In the genomic region with DNA sequence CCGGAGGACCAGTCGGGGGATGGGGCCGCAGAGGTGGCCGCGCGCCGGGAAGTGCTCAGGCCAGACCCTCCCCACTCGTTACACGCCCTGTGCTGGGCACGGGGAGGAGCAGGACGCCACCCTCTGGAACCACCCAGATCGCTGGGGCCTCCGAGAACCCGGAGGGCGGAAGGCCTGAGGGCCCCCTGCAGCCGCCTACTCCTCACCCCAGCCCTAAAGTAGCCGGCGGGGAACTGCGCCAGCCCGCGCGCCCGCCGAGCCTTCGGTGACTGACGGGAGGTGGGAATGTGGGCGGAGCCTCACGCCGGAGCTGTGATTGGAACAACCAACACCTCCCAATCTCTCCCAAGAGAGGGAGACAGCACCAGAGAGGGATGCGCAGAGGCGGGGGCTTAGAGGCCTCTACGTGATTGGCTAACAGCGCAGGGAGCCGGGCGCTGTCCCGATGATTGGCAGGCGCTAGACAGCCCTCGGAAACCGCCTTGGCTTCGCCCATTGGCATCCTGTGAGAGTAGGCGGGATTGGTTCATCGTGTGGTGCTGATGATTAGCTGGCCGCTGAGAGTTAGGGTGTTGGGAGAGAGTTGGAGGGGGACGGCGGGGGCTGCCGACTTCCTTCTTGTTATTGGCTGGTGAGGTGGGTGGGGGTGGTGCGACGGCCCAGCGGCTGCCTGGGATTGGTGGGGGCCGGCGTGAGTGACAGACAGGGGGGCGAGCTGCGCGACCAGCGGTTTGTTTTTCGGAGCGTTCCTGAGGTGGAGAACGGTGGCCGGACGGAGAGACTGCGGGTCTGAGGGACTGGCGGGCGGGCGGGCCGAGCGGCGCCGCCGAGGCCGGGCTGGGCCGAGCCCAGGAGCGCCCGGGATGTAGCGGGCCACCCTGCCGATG, we compare ENCODE assay signal across 8 cellular contexts. TPM values are rescaled to one million over a fixed set of nuclear protein-coding genes. Genes with fewer than 3 reads are reported as not detected.
DNase-seq lines count a peak whose midpoint lies in the region; ATAC-seq and TF ChIP-seq lines count a peak whose summit lies in the region.

A gene (plus strand): TSS at position 734 of the 887 bp plus-strand sequence. CDS start 343 bp downstream, outside the sequence.

- H3K9me3 ChIP-seq in heart right ventricle (no peaks in the 10 kb centered on the region), upper lobe of left lung (no peaks in the 10 kb centered on the region)

- H3K4me3 ChIP-seq in heart right ventricle (peak within 1 kb of the TSS; percentile 61 to 90 (median 77)), upper lobe of left lung (peak within 1 kb of the TSS; percentile 53 to 86 (median 80))

- DNase-seq in GM13977 (ENCODE audit: low spot score) (peak; percentile 99), NCI-H1694 (lab: John Stamatoyannopoulos, UW) (peak; percentile 100), amniotic stem cell (lab: John Stamatoyannopoulos, UW) (peak; percentile 100), heart right ventricle (peak; percentile 98 to 99), posterior cingulate gyrus (peak; percentile 99 to 100 (median 100)), upper lobe of left lung (peak; percentile 96 to 100)

- intact Hi-C loops in heart right ventricle (cut with DNase I): loop anchor here in 4 of 10 donors (5.0 to 10.0 kb wide), 4 partner anchors 53 to 123 kb away; a partner anchor contains a TSS
- intact Hi-C loops in posterior cingulate gyrus (cut with DNase I): loop anchor here (5.0 to 10.0 kb wide), 4 partner anchors 70 to 220 kb away; a partner anchor contains a TSS

- WGBS in heart right ventricle, 2 donors: 0% methylated on average over 60 to 75 of the region's 75 CpGs
- 1% methylated on average over 40 to 49 of the region's 75 CpGs for WGBS in upper lobe of left lung, 2 donors

- H3K4me3 Mint-ChIP-seq in T-helper 1 cell treated with Interleukin-12 subunit alpha and Interleukin-12 subunit beta and Interleukin-4 antibody, amounts not matched to agents 30 μg/mL and 1 μg/mL, for 36 hours: peak within 1 kb of the TSS; percentile 99

- H3K27ac ChIP-seq in heart right ventricle (peak within 1 kb of the TSS; percentile 84 to 95 (median 91)), upper lobe of left lung (peak within 1 kb of the TSS; percentile 85 to 95 (median 91))

- no peak for TF ChIP-seq EP300 in upper lobe of left lung (IDR thresholded peaks at IDR 0.05)

- TF ChIP-seq CTCF in GM13977 (IDR thresholded peaks at IDR 0.05; ENCODE audit: extremely low read depth, insufficient read depth, missing control alignments) (peak; percentile 28), heart right ventricle (IDR thresholded peaks at IDR 0.05) (peak in 6 of 9 donors; percentile 25 to 52 (median 34)), upper lobe of left lung (IDR thresholded peaks at IDR 0.05) (peak in 3 of 6 experiments; percentile 27 to 42 (median 35))

- peak in 3 of 4 donors; percentile 67 to 78 (median 77) for TF ChIP-seq POLR2A in upper lobe of left lung (IDR thresholded peaks at IDR 0.05)

- H3K4me1 ChIP-seq in heart right ventricle (peaks cover 4 to 45% (median 40%) of the 10 kb centered on the region in 9 donors), upper lobe of left lung (peaks cover 27 to 43% (median 37%) of the 10 kb centered on the region in 4 donors)

- H3K36me3 Mint-ChIP-seq in T-helper 1 cell treated with Interleukin-12 subunit alpha and Interleukin-12 subunit beta and Interleukin-4 antibody, amounts not matched to agents 30 μg/mL and 1 μg/mL, for 36 hours (ENCODE audit: low read depth): no peaks in the 10 kb centered on the region

- H3K27me3 Mint-ChIP-seq in T-helper 1 cell treated with Interleukin-12 subunit alpha and Interleukin-12 subunit beta and Interleukin-4 antibody, amounts not matched to agents 30 μg/mL and 1 μg/mL, for 36 hours (ENCODE audit: low read depth): peaks cover 12% of the 10 kb centered on the region

- ATAC-seq in HG02884 (IDR thresholded peaks at IDR 0.05; ENCODE audit: unreplicated experiment) (peak; percentile 85), heart right ventricle (peak; percentile 95 to 98 (median 96)), upper lobe of left lung (ENCODE audit: low FRiP score in 2 of 2) (peak; percentile 97 to 99)

- H3K4me1 Mint-ChIP-seq in T-helper 1 cell treated with Interleukin-12 subunit alpha and Interleukin-12 subunit beta and Interleukin-4 antibody, amounts not matched to agents 30 μg/mL and 1 μg/mL, for 36 hours (ENCODE audit: low read depth): peaks cover 29% of the 10 kb centered on the region

- no peaks in the 10 kb centered on the region for H3K27me3 ChIP-seq in heart right ventricle
- no peaks in the 10 kb centered on the region for H3K27me3 ChIP-seq in upper lobe of left lung

- in situ Hi-C loops in GM13977 (cut with MboI; ENCODE audit: low pct_unique_long_range_greater_than_20kb, low sequenced_read_pairs, unreplicated experiment): no loop called here

- H3K36me3 ChIP-seq in heart right ventricle: no peaks in the 10 kb centered on the region
- no peaks in the 10 kb centered on the region for H3K36me3 ChIP-seq in upper lobe of left lung

- H3K9me3 Mint-ChIP-seq in T-helper 1 cell treated with Interleukin-12 subunit alpha and Interleukin-12 subunit beta and Interleukin-4 antibody, amounts not matched to agents 30 μg/mL and 1 μg/mL, for 36 hours: no peaks in the 10 kb centered on the region

- peak within 1 kb of the TSS; percentile 94 for H3K27ac Mint-ChIP-seq in T-helper 1 cell treated with Interleukin-12 subunit alpha and Interleukin-12 subunit beta and Interleukin-4 antibody, amounts not matched to agents 30 μg/mL and 1 μg/mL, for 36 hours

RNA-seq across cellular contexts. Expression of the gene that starts here (rescaled TPM):
- 10 to 100 TPM; 30.6 to 79.3 (median 50.3) TPM for total RNA-seq in heart right ventricle
- 10 to 100 TPM; 21.1 to 29.4 TPM for polyA plus RNA-seq in heart right ventricle
- 100 to 1,000 TPM in 1 of 6 donors, 10 to 100 TPM in 5; 55.1 to 116 (median 60.4) TPM for total RNA-seq in upper lobe of left lung

Comparison
In these comparisons a context has a peak if more than half of its experiments do, and no peak if none do; other contexts are left out.
1. Peak in every context shown above with its lines: DNase-seq, ATAC-seq, H3K4me3 ChIP-seq and H3K27ac ChIP-seq.